ENCODE assay signal across 8 cellular contexts in the genomic region with DNA sequence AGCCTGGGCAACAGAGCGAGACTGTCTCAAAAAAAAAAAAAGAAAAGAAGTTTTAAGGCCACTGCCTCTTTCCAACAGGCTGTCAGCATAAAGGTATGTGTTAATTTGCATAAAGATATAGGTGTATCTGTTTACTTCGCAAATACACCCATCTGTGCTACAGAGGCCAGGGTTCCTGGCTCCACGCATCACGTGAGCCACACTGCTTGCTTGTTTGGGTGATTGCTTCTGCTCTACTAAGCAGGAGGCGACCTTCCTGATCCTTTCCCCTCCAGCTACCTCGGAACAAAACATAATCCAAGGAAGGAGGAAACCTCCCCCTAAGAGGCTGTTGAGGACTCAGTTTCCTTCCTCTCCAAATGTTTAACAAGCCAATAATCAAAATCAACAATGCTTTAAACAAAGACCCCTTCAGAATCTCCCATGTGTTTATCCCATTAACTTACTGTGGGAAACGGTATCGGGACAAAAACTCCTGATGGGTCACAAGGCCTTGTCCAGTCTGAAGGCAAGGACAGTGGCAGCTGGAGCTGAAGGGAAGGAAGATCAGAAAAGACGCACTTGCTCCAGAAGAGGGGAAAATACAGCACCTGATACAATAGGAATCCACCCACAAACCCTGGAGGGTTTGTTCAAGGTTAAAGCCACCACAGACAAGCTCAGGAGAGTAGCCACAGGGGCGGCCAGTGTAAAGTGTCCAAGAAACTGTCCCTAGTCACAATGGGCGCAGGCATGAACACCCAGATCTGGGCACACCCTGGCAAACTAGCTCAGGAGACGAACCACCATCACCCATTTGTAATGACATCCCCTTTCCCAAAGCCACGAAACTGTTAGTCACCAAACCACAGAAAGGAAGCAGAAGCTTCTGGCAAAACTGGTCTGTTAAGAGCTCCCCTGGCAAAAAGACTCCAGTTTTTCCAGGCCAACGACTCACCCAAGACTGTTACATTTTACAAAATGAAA. TPM values are rescaled to one million over a fixed set of nuclear protein-coding genes. Genes with fewer than 3 reads are reported as not detected.
DNase-seq lines count a peak whose midpoint lies in the region; ATAC-seq, FAIRE-seq and TF ChIP-seq lines count a peak whose summit lies in the region.

No MANE protein-coding gene starts in this region.

- ATAC-seq in Panc1 (peak; percentile 59), HG03175 (IDR thresholded peaks at IDR 0.05; ENCODE audit: unreplicated experiment) (no peak), HG03432 (IDR thresholded peaks at IDR 0.05; ENCODE audit: unreplicated experiment) (no peak)

- no peak for TF ChIP-seq CTCF in Panc1 (IDR thresholded peaks at IDR 0.05)
- no peak for TF ChIP-seq CTCF in esophagus muscularis mucosa (IDR thresholded peaks at IDR 0.05)

- H2AFZ ChIP-seq in trophoblast cell (ENCODE audit: insufficient read depth, low read length, poor library complexity) = no peak overlapping the region

- peak overlapping the region; percentile 6 for H3K14ac ChIP-seq in trophoblast cell (ENCODE audit: low read length)

- H3K4me2 ChIP-seq in trophoblast cell (ENCODE audit: low read length) = no peak overlapping the region

- intact Hi-C loops in Panc1 (cut with micrococcal nuclease; ENCODE audit: unreplicated experiment) (no loop called here), esophagus muscularis mucosa (cut with DNase I) (no loop called here)

- peak overlapping the region; percentile 4 for H4K91ac ChIP-seq in trophoblast cell (ENCODE audit: low read depth, low read length)

- H3K27me3 ChIP-seq in Panc1 (ENCODE audit: control insufficient read depth, insufficient read depth, low read length) = no peaks in the 10 kb centered on the region
- no peaks in the 10 kb centered on the region for H3K27me3 ChIP-seq in esophagus muscularis mucosa
- H3K27me3 ChIP-seq in trophoblast cell (ENCODE audit: insufficient read depth, low read length) = no peaks in the 10 kb centered on the region

- peak overlapping the region; percentile 65 for H3K27ac ChIP-seq in Panc1 (ENCODE audit: low read length)
- peak overlapping the region; percentile 13 to 62 (median 54) for H3K27ac ChIP-seq in esophagus muscularis mucosa (replicated peaks in 1 of 4)
- H3K27ac ChIP-seq in trophoblast cell (ENCODE audit: low read depth, low read length) = peak overlapping the region; percentile 64

- H3K4me3 ChIP-seq in Panc1 (ENCODE audit: low read depth in 2 of 2, low read length in 2 of 2) (peak overlapping the region; percentile 2 to 32; a peak in 3 of 4 replicates), esophagus muscularis mucosa (no peak overlapping the region), trophoblast cell (ENCODE audit: low read depth, low read length) (no peak overlapping the region)

- FAIRE-seq in GM12891 (lab: Jason Lieb, UNC) = peak; percentile 45

- no peak overlapping the region for H3K23ac ChIP-seq in trophoblast cell (ENCODE audit: low read length)

- H3K9me3 ChIP-seq in Panc1 (ENCODE audit: control insufficient read depth, insufficient read depth, low read depth, low read length) = no peaks in the 10 kb centered on the region
- H3K9me3 ChIP-seq in esophagus muscularis mucosa = no peaks in the 10 kb centered on the region
- no peaks in the 10 kb centered on the region for H3K9me3 ChIP-seq in trophoblast cell (ENCODE audit: insufficient read depth, low read depth, low read length)

- H2BK12ac ChIP-seq in trophoblast cell (ENCODE audit: low read length) = no peak overlapping the region

- H4K12ac ChIP-seq in trophoblast cell (ENCODE audit: low read depth, low read length) = no peak overlapping the region

- no peak overlapping the region for H3K9ac ChIP-seq in trophoblast cell (ENCODE audit: low read length)

- H2AK5ac ChIP-seq in trophoblast cell (ENCODE audit: low read length) = no peak overlapping the region

- CTCF ChIA-PET in Panc1 (lab: Charles Lee) = interaction anchor here (0.6 kb wide), 2 partner anchors 22 to 27 kb away, joined by 3 to 4 read pairs; no protein-coding TSS in a partner anchor

- no peak overlapping the region for H3K4ac ChIP-seq in trophoblast cell (ENCODE audit: low read depth, low read length)

- POLR2A ChIA-PET in Panc1 (lab: Charles Lee) = interaction anchor here (0.6 to 1.0 kb wide), 2 partner anchors 12 to 225 kb away, joined by 5 to 7 read pairs; no protein-coding TSS in a partner anchor

- no peak overlapping the region for H2BK5ac ChIP-seq in trophoblast cell (ENCODE audit: low read depth, low read length, poor library complexity)

- H4K8ac ChIP-seq in trophoblast cell (ENCODE audit: low read depth, low read length) = no peak overlapping the region

- BruUV-seq in Panc1 (replicated peaks; lab: Mats Ljungman, UMichigan) = no TSS peak

- no peaks in the 10 kb centered on the region for H3K36me3 ChIP-seq in Panc1 (ENCODE audit: control insufficient read depth, insufficient read depth, low read length)
- peaks cover 0 to 3% (median 0%) of the 10 kb centered on the region in 4 donors for H3K36me3 ChIP-seq in esophagus muscularis mucosa
- no peaks in the 10 kb centered on the region for H3K36me3 ChIP-seq in trophoblast cell (ENCODE audit: control insufficient read depth in 1 of 2, insufficient read depth in 2 of 2, low read length in 2 of 2)

- in situ Hi-C loops in Panc1 (cut with HindIII; ENCODE audit: low pct_unique_long_range_greater_than_20kb, low sequenced_read_pairs) = no loop called here

- WGBS in esophagus muscularis mucosa = 67% methylated on average over 14 of the region's 14 CpGs
- WGBS in trophoblast cell (ENCODE audit: extremely low coverage, insufficient coverage, insufficient read length) = no CpG with 5 or more reads among the region's 14 CpGs

- H2BK120ac ChIP-seq in trophoblast cell (ENCODE audit: insufficient read depth, low read length, poor library complexity) = no peak overlapping the region

- no peak overlapping the region for H3K18ac ChIP-seq in trophoblast cell (ENCODE audit: low read length)

- no peak for DNase-seq in GM12891 (ENCODE audit: insufficient read length, low spot score)
- no peak for DNase-seq in Panc1 (ENCODE audit: low read depth, low spot score)
- DNase-seq in esophagus muscularis mucosa (ENCODE audit: extremely low spot score) = no peak
- peak; percentile 57 to 71 for DNase-seq in trophoblast cell
- no peak for DNase-seq in ureter (ENCODE audit: low spot score)
- DNase-seq in SK-N-DZ (ENCODE audit: low spot score) = no peak

- H3K4me1 ChIP-seq in Panc1 (ENCODE audit: control insufficient read depth, insufficient read depth, low read length) (peaks cover 45% of the 10 kb centered on the region), esophagus muscularis mucosa (peaks cover 32 to 47% (median 42%) of the 10 kb centered on the region in 4 donors), trophoblast cell (ENCODE audit: control insufficient read depth in 1 of 2, insufficient read depth in 2 of 2, low read length in 2 of 2) (peaks cover 22 to 34% of the 10 kb centered on the region in 2 experiments)

- H3K79me2 ChIP-seq in trophoblast cell (ENCODE audit: control insufficient read depth, insufficient read depth, low read length, poor library complexity) = no peaks in the 10 kb centered on the region

- peaks cover 10% of the 10 kb centered on the region for H3K79me1 ChIP-seq in trophoblast cell (ENCODE audit: low read length)

- TF ChIP-seq POLR2A in GM12891 (IDR thresholded peaks at IDR 0.05; ENCODE audit: low read depth, low read length) (no peak), esophagus muscularis mucosa (IDR thresholded peaks at IDR 0.05; ENCODE audit: low read depth) (no peak)

- no peak for TF ChIP-seq EP300 in esophagus muscularis mucosa (IDR thresholded peaks at IDR 0.05)

TF ChIP-seq in GM12891, 5 proteins besides CTCF, POLR2A, EP300 and RAD21:
- no peak for TF ChIP-seq TAF1 (IDR thresholded peaks at IDR 0.05; ENCODE audit: low read depth, low read length)
- TF ChIP-seq POLR2AphosphoS5 (IDR thresholded peaks at IDR 0.05; ENCODE audit: low read depth, low read length) = no peak
- no peak for TF ChIP-seq PAX5 (IDR thresholded peaks at IDR 0.05; ENCODE audit: insufficient read depth, low read length, severe bottlenecking)
- TF ChIP-seq POU2F2 (IDR thresholded peaks at IDR 0.05; ENCODE audit: low read depth, low read length) = no peak
- no peak for TF ChIP-seq SPI1 (IDR thresholded peaks at IDR 0.05; ENCODE audit: low read depth, low read length)

RNA-seq across cellular contexts. Expression of a gene that starts 17.2 kb away (rescaled TPM):
- 15.6 TPM for polyA plus RNA-seq in GM12891 (2012; ENCODE audit: low read depth, missing spikeins)
- total RNA-seq in Panc1 (2021; ENCODE audit: unreplicated experiment) (36.9 TPM), esophagus muscularis mucosa (10 to 100 TPM; 17.0 to 27.2 (median 23.4) TPM), ureter (28.4 TPM)
- polyA plus RNA-seq in Panc1 (2012; ENCODE audit: insufficient read length) = 66.7 TPM
- 25.8 and 28.5 TPM in 2 replicates for polyA plus RNA-seq in trophoblast cell (2013)
- polyA plus RNA-seq in SK-N-DZ (2014; cell fraction: cytosol; rRNA removed) = 23.0 and 30.9 TPM in 2 replicates
- polyA plus RNA-seq in SK-N-DZ (2014; cell fraction: nucleus; rRNA removed) = 14.2 and 17.4 TPM in 2 replicates

RNA-seq across cellular contexts. Expression of a gene that starts 50.3 kb away (rescaled TPM):
- 9.9 TPM for polyA plus RNA-seq in GM12891 (2012; ENCODE audit: low read depth, missing spikeins)
- total RNA-seq in Panc1 (2021; ENCODE audit: unreplicated experiment) = 37.9 TPM
- 16.9 TPM for polyA plus RNA-seq in Panc1 (2012; ENCODE audit: insufficient read length)
- 10 to 100 TPM; 25.4 to 30.6 (median 27.7) TPM for total RNA-seq in esophagus muscularis mucosa
- 20.1 and 20.9 TPM in 2 replicates for polyA plus RNA-seq in trophoblast cell (2013)
- 27.5 TPM for total RNA-seq in ureter
- polyA plus RNA-seq in SK-N-DZ (2014; cell fraction: cytosol; rRNA removed) = 31.1 and 37.4 TPM in 2 replicates
- 16.3 and 19.9 TPM in 2 replicates for polyA plus RNA-seq in SK-N-DZ (2014; cell fraction: nucleus; rRNA removed)

RNA-seq across cellular contexts. Expression of a gene that starts 50.4 kb away (rescaled TPM):
- 6.9 TPM for polyA plus RNA-seq in GM12891 (2012; ENCODE audit: low read depth, missing spikeins)
- total RNA-seq in Panc1 (2021; ENCODE audit: unreplicated experiment) (7.6 TPM), esophagus muscularis mucosa (1 to 10 TPM; 5.0 to 9.8 (median 7.4) TPM), ureter (12.6 TPM)
- polyA plus RNA-seq in Panc1 (2012; ENCODE audit: insufficient read length) = 8.2 TPM
- polyA plus RNA-seq in trophoblast cell (2013) = 6.2 and 6.6 TPM in 2 replicates
- 3.0 and 3.8 TPM in 2 replicates for polyA plus RNA-seq in SK-N-DZ (2014; cell fraction: cytosol; rRNA removed)
- 3.1 and 6.1 TPM in 2 replicates for polyA plus RNA-seq in SK-N-DZ (2014; cell fraction: nucleus; rRNA removed)

Comparison
In these comparisons a context has a peak if more than half of its experiments do, and no peak if none do; other contexts are left out.
1. DNase-seq: peak in trophoblast cell (2 of 2); none in GM12891 (single experiment), Panc1 (single experiment), esophagus muscularis mucosa (single experiment), ureter (single experiment) and SK-N-DZ (single experiment).
2. H3K4me3 ChIP-seq: peak in Panc1 (2 of 2); none in esophagus muscularis mucosa (0 of 4) and trophoblast cell (single experiment).
3. Peak in every context shown above with its lines, with median percentiles within 50 percentile points of each other: H3K27ac ChIP-seq.